In the genomic region with DNA sequence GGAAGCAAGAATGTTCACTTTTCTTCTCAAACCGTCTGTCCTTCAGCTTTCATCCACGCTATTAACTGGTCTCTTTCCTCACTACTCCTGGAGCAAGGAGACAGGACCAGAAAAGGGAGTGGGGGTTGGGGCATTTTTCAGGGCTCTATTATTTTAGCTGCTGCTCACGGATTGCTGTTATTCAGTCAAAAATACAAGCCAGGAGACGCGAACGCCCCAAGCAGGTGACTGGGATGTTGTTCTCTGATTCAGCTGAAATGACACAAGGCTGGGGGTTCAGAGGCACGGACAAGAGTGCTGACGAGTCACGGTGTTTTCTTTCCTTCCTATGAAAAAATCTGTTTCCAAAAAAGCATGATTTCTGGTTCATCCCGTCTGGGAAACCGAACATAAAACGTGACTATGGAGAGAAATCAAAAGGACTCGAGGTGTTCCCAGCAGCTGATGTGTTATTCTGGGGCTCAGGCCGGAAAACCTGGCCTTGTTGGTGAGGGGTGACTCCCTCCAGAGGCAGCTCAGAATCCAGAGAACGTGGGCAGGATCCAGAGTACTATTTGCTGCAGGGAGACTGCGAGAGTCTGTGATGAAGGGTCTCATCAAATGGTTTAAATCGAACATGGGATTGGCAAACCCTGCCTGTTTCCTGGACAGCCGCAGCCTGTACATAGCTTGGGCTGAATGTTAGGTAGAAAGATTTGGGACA, we compare ENCODE assay signal across 11 cellular contexts. TPM values are rescaled to one million over a fixed set of nuclear protein-coding genes. Genes with fewer than 3 reads are reported as not detected.
DNase-seq lines count a peak whose midpoint lies in the region; ATAC-seq and TF ChIP-seq lines count a peak whose summit lies in the region.
"Had no signal": no experiment of that assay in that cellular context is flagged by ENCODE, and none has a peak within 500 bp of the region (broad histone marks: within the 10 kb centered on the region; RNA-seq: fewer than 3 reads in every experiment).

No MANE protein-coding gene starts in this region.

- in situ Hi-C loops in G401 (cut with HindIII; ENCODE audit: low sequenced_read_pairs): no loop called here

- TF ChIP-seq POLR2A in heart left ventricle (IDR thresholded peaks at IDR 0.05): no peak

- H3K36me3 ChIP-seq in left ventricle myocardium inferior (no peaks in the 10 kb centered on the region), heart left ventricle (no peaks in the 10 kb centered on the region), endocrine pancreas (ENCODE audit: control insufficient read depth, insufficient read depth, low read length) (no peaks in the 10 kb centered on the region)

- DNase-seq in left ventricle myocardium inferior (no peak), heart left ventricle (no peak), dermis blood vessel endothelial cell (no peak), left lobe of liver (ENCODE audit: low spot score) (no peak), G401 (ENCODE audit: low spot score) (no peak)
- DNase-seq in naive thymus-derived CD8-positive, alpha-beta T cell: no peak
- DNase-seq in activated T-cell treated with anti-CD3 and anti-CD28 coated beads, Interleukin-2, amount 50 U/mL, for 1 hour: no peak
- DNase-seq: NCI-H2029 treated with DMSO at 0.1 percent for 48 hours, OCI-M1, T-helper 9 cell had no signal

- no peak for TF ChIP-seq CTCF in left ventricle myocardium inferior (IDR thresholded peaks at IDR 0.05; ENCODE audit: borderline replicate concordance)
- no peak for TF ChIP-seq CTCF in heart left ventricle (IDR thresholded peaks at IDR 0.05)

- H3K9me3 ChIP-seq in left ventricle myocardium inferior (replicated peaks): no peaks in the 10 kb centered on the region
- no peaks in the 10 kb centered on the region for H3K9me3 ChIP-seq in heart left ventricle
- no peaks in the 10 kb centered on the region for H3K9me3 ChIP-seq in endocrine pancreas (ENCODE audit: control insufficient read depth, low read length)

- H3K9ac ChIP-seq in endocrine pancreas (ENCODE audit: control insufficient read depth, insufficient read depth, low read length): no peak overlapping the region

- H3K4me1 ChIP-seq in left ventricle myocardium inferior: peaks cover 17% of the 10 kb centered on the region
- peaks cover 0 to 20% (median 8%) of the 10 kb centered on the region in 12 donors for H3K4me1 ChIP-seq in heart left ventricle
- H3K4me1 ChIP-seq in endocrine pancreas (ENCODE audit: control insufficient read depth, insufficient read depth, low read length): no peaks in the 10 kb centered on the region

- H3K27me3 Mint-ChIP-seq in naive thymus-derived CD8-positive, alpha-beta T cell: peaks cover 31 to 81% (median 43%) of the 10 kb centered on the region in 5 donors

- peak overlapping the region in 1 of 10 donors; percentile 46 for H3K27ac Mint-ChIP-seq in naive thymus-derived CD8-positive, alpha-beta T cell

- intact Hi-C loops in left ventricle myocardium inferior (cut with micrococcal nuclease): no loop called here
- intact Hi-C loops in heart left ventricle (cut with DNase I): loop anchor here (5.0 to 10.0 kb wide), 7 partner anchors 692 to 1472 kb away; no protein-coding TSS in a partner anchor

- H3K36me3 Mint-ChIP-seq in naive thymus-derived CD8-positive, alpha-beta T cell: peaks cover 0 to 8% (median 0%) of the 10 kb centered on the region in 3 donors

- peak overlapping the region; percentile 82 for H3K27ac ChIP-seq in left ventricle myocardium inferior (replicated peaks)
- H3K27ac ChIP-seq in heart left ventricle: peak overlapping the region in 5 of 12 donors; percentile 76 to 87 (median 84)

- H3K27me3 ChIP-seq in left ventricle myocardium inferior (ENCODE audit: low read depth) (peaks cover 35% of the 10 kb centered on the region), heart left ventricle (peaks cover 0 to 2% (median 0%) of the 10 kb centered on the region in 9 donors), endocrine pancreas (ENCODE audit: control insufficient read depth, insufficient read depth, low read length) (no peaks in the 10 kb centered on the region)

- whole genome bisulfite sequencing in heart left ventricle, 4 donors: 85 to 90% (median 86%) methylated on average over 18 of the region's 18 CpGs

- no peaks in the 10 kb centered on the region for H3K9me3 Mint-ChIP-seq in naive thymus-derived CD8-positive, alpha-beta T cell

- H3K4me3 Mint-ChIP-seq in naive thymus-derived CD8-positive, alpha-beta T cell: peak overlapping the region in 6 of 10 donors; percentile 14 to 87 (median 44)

- POLR2A ChIA-PET in naive thymus-derived CD8-positive, alpha-beta T cell (lab: Charles Lee): no interaction called here

- ATAC-seq in heart left ventricle (no peak), left lobe of liver (no peak)
- no peak for ATAC-seq in naive thymus-derived CD8-positive, alpha-beta T cell

- H3K4me3 ChIP-seq in left ventricle myocardium inferior: peak overlapping the region; percentile 69
- peak overlapping the region in 6 of 12 donors; percentile 53 to 67 (median 62) for H3K4me3 ChIP-seq in heart left ventricle
- H3K4me3 ChIP-seq in endocrine pancreas (ENCODE audit: control insufficient read depth, insufficient read depth, low read length): peak overlapping the region; percentile 60

- H3K4me1 Mint-ChIP-seq in naive thymus-derived CD8-positive, alpha-beta T cell: peaks cover 9 to 22% (median 19%) of the 10 kb centered on the region in 4 donors

RNA-seq across cellular contexts. Expression of gene INHBA, which starts 3.5 kb away (rescaled TPM):
- total RNA-seq in left ventricle myocardium inferior (8.6 TPM), heart left ventricle (1 to 10 TPM in 5 of 9 donors, under 1 TPM in 4; 0.19 to 7.5 (median 1.6) TPM), dermis blood vessel endothelial cell (0.60 and 1.0 TPM in 2 replicates), left lobe of liver (2.6 TPM)
- polyA plus RNA-seq in heart left ventricle: 1 to 10 TPM in 1 of 2 donors, under 1 TPM in 1; 0.39 to 2.8 TPM
- not detected for total RNA-seq in naive thymus-derived CD8-positive, alpha-beta T cell
- polyA plus RNA-seq in naive thymus-derived CD8-positive, alpha-beta T cell: not detected
- total RNA-seq in G401 (2014; rRNA removed; shearing (Covaris generic)): not detected in 2 replicates
